In the genomic region with DNA sequence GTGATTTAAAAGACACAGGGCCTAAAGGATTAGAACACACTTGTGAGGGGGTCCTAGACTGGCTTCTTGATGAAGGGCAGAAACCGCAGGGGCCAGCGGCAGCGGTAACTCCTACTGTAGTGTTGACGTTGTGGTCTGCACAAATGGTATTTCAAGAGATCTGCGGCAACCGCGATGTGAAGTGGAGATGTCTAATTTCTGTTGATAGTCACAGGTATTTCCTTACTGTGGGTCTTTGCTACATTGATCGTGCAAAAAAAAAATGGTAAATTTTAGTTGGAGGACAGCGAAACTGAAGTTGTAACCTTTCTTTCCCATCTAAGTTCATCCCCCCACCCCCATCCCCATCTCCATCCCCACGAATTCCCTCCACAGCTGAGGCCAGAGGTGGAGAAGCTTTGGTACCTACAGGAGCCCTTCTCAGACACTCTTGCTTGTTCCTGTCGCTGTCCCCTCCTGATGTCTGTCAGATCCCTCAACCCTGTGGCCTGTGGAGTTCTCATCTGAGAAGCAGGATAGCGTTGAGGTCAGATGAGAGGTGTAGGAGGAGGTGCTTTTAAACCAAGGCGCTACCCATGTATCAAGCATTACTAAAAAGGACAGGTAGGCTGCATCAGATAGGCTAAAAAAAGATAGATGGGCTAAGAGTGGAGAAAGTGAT, we compare ENCODE assay signal across 8 cellular contexts. TPM values are rescaled to one million over a fixed set of nuclear protein-coding genes. Genes with fewer than 3 reads are reported as not detected.
DNase-seq lines count a peak whose midpoint lies in the region; ATAC-seq and TF ChIP-seq lines count a peak whose summit lies in the region.

No MANE protein-coding gene starts in this region.

- no peaks in the 10 kb centered on the region for H3K36me3 Mint-ChIP-seq in glutamatergic neuron (ENCODE audit: unreplicated experiment)

- peak overlapping the region; percentile 85 for H2AFZ ChIP-seq in trophoblast cell (ENCODE audit: insufficient read depth, low read length, poor library complexity)

- no peaks in the 10 kb centered on the region for H3K36me3 ChIP-seq in trophoblast cell (ENCODE audit: control insufficient read depth in 1 of 2, insufficient read depth in 2 of 2, low read length in 2 of 2)

- H3K4me1 ChIP-seq in trophoblast cell (ENCODE audit: control insufficient read depth in 1 of 2, insufficient read depth in 2 of 2, low read length in 2 of 2) = peaks cover 6 to 8% of the 10 kb centered on the region in 2 experiments

- TF ChIP-seq CTCF in glutamatergic neuron (IDR thresholded peaks at IDR 0.05; ENCODE audit: partially characterized antibody, unreplicated experiment) = no peak

- peak overlapping the region; percentile 60 for H3K27ac Mint-ChIP-seq in glutamatergic neuron (ENCODE audit: unreplicated experiment)

- no peak overlapping the region for H3K4ac ChIP-seq in trophoblast cell (ENCODE audit: low read depth, low read length)

- H3K4me3 ChIP-seq in trophoblast cell (ENCODE audit: low read depth, low read length) = peak overlapping the region; percentile 94

- H4K91ac ChIP-seq in trophoblast cell (ENCODE audit: low read depth, low read length) = peak overlapping the region; percentile 11

- ATAC-seq in HG02571 (IDR thresholded peaks at IDR 0.05; ENCODE audit: unreplicated experiment) = peak; percentile 8
- ATAC-seq in HG03039 (IDR thresholded peaks at IDR 0.05; ENCODE audit: unreplicated experiment) = no peak

- H2BK120ac ChIP-seq in trophoblast cell (ENCODE audit: insufficient read depth, low read length, poor library complexity) = no peak overlapping the region

- no peak overlapping the region for H2AK5ac ChIP-seq in trophoblast cell (ENCODE audit: low read length)

- H2BK5ac ChIP-seq in trophoblast cell (ENCODE audit: low read depth, low read length, poor library complexity) = peak overlapping the region; percentile 74

- peaks cover 3% of the 10 kb centered on the region for H3K9me3 Mint-ChIP-seq in glutamatergic neuron (ENCODE audit: unreplicated experiment)

- H3K27me3 Mint-ChIP-seq in glutamatergic neuron (ENCODE audit: unreplicated experiment) = peaks cover under 1% of the 10 kb centered on the region

- peaks cover 17% of the 10 kb centered on the region for H3K4me1 Mint-ChIP-seq in glutamatergic neuron (ENCODE audit: low read depth, unreplicated experiment)

- peaks cover 5% of the 10 kb centered on the region for H3K79me2 ChIP-seq in trophoblast cell (ENCODE audit: control insufficient read depth, insufficient read depth, low read length, poor library complexity)

- H4K12ac ChIP-seq in trophoblast cell (ENCODE audit: low read depth, low read length) = no peak overlapping the region

- H2BK12ac ChIP-seq in trophoblast cell (ENCODE audit: low read length) = no peak overlapping the region

- H3K9me3 ChIP-seq in trophoblast cell (ENCODE audit: insufficient read depth, low read depth, low read length) = no peaks in the 10 kb centered on the region

- H3K27ac ChIP-seq in trophoblast cell (ENCODE audit: low read depth, low read length) = no peak overlapping the region

- H3K14ac ChIP-seq in trophoblast cell (ENCODE audit: low read length) = no peak overlapping the region

- peaks cover 8% of the 10 kb centered on the region for H3K79me1 ChIP-seq in trophoblast cell (ENCODE audit: low read length)

- H3K4me2 ChIP-seq in trophoblast cell (ENCODE audit: low read length) = peak overlapping the region; percentile 87

- no peaks in the 10 kb centered on the region for H3K27me3 ChIP-seq in trophoblast cell (ENCODE audit: insufficient read depth, low read length)

- H4K8ac ChIP-seq in trophoblast cell (ENCODE audit: low read depth, low read length) = peak overlapping the region; percentile 80

- H3K18ac ChIP-seq in trophoblast cell (ENCODE audit: low read length) = peak overlapping the region; percentile 63

- no peak overlapping the region for H3K9ac ChIP-seq in trophoblast cell (ENCODE audit: low read length)

- H3K23ac ChIP-seq in trophoblast cell (ENCODE audit: low read length) = no peak overlapping the region

- WGBS in trophoblast cell (ENCODE audit: extremely low coverage, insufficient coverage, insufficient read length) = no CpG with 5 or more reads among the region's 13 CpGs

- peak overlapping the region; percentile 96 for H3K4me3 Mint-ChIP-seq in glutamatergic neuron (ENCODE audit: unreplicated experiment)

- DNase-seq in SKM-1 treated with dmso at 0.1 percent for 144 hours (lab: John Stamatoyannopoulos, UW; ENCODE audit: unreplicated experiment) (peak; percentile 26), SKM-1 (lab: John Stamatoyannopoulos, UW; ENCODE audit: unreplicated experiment) (no peak), NCI-H2227 (lab: John Stamatoyannopoulos, UW; ENCODE audit: unreplicated experiment) (peak; percentile 47), glutamatergic neuron (no peak), trophoblast cell (peak in 1 of 2 donors; percentile 22)
- peak; percentile 4 for DNase-seq in activated gamma-delta T cell treated with anti-CD3 and anti-CD28 coated beads, Interleukin-2, amount 50 U/mL, for 16 hours (ENCODE audit: low read depth)

RNA-seq across cellular contexts. Expression of a gene that starts 0.6 kb away (rescaled TPM):
- total RNA-seq in glutamatergic neuron (ENCODE audit: unreplicated experiment) = 40.7 TPM
- 28.8 and 32.4 TPM in 2 replicates for polyA plus RNA-seq in trophoblast cell (2013)

Comparison
In these comparisons a context has a peak if more than half of its experiments do, and no peak if none do; other contexts are left out.
1. DNase-seq: peak in SKM-1 treated with dmso at 0.1 percent for 144 hours (single experiment), NCI-H2227 (single experiment) and activated gamma-delta T cell treated with anti-CD3 and anti-CD28 coated beads, Interleukin-2, amount 50 U/mL, for 16 hours (single experiment); none in SKM-1 (single experiment) and glutamatergic neuron (single experiment).